1 cellular context compared by ENCODE assay signal in the genomic region with DNA sequence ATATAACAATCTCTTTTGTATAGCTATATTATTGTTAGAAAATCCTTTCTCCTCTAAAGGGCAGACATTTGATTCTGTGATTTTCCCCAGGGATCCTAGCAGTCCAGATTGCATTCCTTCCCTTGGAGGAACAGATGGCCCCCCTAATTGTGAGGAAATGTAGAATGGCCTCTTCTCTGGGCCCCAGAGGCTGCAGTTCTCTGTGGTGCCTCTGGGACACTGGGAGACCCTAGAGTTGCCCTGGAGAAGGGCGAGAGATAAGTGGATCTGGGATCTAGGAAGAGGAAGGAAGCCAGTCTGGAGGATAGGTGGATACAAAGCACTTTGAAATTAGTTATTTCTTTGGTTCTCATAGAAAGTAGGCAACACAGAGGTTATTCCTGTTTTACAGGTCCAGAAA.
TF ChIP-seq lines count a peak whose summit lies in the region.

No MANE protein-coding gene starts in this region.

TF ChIP-seq in HCT116, 20 proteins besides CTCF, POLR2A, EP300 and RAD21 (continued from another document):
- TF ChIP-seq, protein P1, sequence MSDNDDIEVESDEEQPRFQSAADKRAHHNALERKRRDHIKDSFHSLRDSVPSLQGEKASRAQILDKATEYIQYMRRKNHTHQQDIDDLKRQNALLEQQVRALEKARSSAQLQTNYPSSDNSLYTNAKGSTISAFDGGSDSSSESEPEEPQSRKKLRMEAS (IDR thresholded peaks at IDR 0.05), result no peak
- TF ChIP-seq JUND (IDR thresholded peaks at IDR 0.05), result no peak
- TF ChIP-seq ZFX (IDR thresholded peaks at IDR 0.05), result no peak
- TF ChIP-seq EGR1 (IDR thresholded peaks at IDR 0.05; ENCODE audit: low read depth), result no peak
- TF ChIP-seq SP1 (IDR thresholded peaks at IDR 0.05; ENCODE audit: low read depth), result no peak
- TF ChIP-seq SIN3A (IDR thresholded peaks at IDR 0.05; ENCODE audit: low read depth), result no peak
- no peak for TF ChIP-seq FOSL1 (IDR thresholded peaks at IDR 0.05; ENCODE audit: low read depth)
- TF ChIP-seq YY1 (IDR thresholded peaks at IDR 0.05; ENCODE audit: extremely low read depth, insufficient replicate concordance, low read depth, low read length), result no peak
- no peak for TF ChIP-seq ZNF274 (IDR thresholded peaks at IDR 0.05; ENCODE audit: low read depth, low read length)
- no peak for TF ChIP-seq EZH2phosphoT487 (IDR thresholded peaks at IDR 0.05; ENCODE audit: borderline replicate concordance)
- TF ChIP-seq, protein P2, sequence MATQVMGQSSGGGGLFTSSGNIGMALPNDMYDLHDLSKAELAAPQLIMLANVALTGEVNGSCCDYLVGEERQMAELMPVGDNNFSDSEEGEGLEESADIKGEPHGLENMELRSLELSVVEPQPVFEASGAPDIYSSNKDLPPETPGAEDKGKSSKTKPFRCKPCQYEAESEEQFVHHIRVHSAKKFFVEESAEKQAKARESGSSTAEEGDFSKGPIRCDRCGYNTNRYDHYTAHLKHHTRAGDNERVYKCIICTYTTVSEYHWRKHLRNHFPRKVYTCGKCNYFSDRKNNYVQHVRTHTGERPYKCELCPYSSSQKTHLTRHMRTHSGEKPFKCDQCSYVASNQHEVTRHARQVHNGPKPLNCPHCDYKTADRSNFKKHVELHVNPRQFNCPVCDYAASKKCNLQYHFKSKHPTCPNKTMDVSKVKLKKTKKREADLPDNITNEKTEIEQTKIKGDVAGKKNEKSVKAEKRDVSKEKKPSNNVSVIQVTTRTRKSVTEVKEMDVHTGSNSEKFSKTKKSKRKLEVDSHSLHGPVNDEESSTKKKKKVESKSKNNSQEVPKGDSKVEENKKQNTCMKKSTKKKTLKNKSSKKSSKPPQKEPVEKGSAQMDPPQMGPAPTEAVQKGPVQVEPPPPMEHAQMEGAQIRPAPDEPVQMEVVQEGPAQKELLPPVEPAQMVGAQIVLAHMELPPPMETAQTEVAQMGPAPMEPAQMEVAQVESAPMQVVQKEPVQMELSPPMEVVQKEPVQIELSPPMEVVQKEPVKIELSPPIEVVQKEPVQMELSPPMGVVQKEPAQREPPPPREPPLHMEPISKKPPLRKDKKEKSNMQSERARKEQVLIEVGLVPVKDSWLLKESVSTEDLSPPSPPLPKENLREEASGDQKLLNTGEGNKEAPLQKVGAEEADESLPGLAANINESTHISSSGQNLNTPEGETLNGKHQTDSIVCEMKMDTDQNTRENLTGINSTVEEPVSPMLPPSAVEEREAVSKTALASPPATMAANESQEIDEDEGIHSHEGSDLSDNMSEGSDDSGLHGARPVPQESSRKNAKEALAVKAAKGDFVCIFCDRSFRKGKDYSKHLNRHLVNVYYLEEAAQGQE (IDR thresholded peaks at IDR 0.05; ENCODE audit: low read depth), result no peak
- TF ChIP-seq POLR2AphosphoS5 (IDR thresholded peaks at IDR 0.05; ENCODE audit: low read depth, low read length), result no peak
- no peak for TF ChIP-seq SRF (IDR thresholded peaks at IDR 0.05; ENCODE audit: low read depth)
- no peak for TF ChIP-seq CEBPB (IDR thresholded peaks at IDR 0.05; ENCODE audit: low read depth)
